In genomic region chr6:47307362-47308222, GRCh38 we compare ENCODE assay signal across 11 cellular contexts. TPM values are rescaled to one million over a fixed set of nuclear protein-coding genes. Genes with fewer than 3 reads are reported as not detected.
DNase-seq lines count a peak whose midpoint lies in the region; ATAC-seq and TF ChIP-seq lines count a peak whose summit lies in the region.
"Had no signal": no experiment of that assay in that cellular context is flagged by ENCODE, and none has a peak within 500 bp of the region (broad histone marks: within the 10 kb centered on the region; RNA-seq: fewer than 3 reads in every experiment).

No MANE protein-coding gene starts in this region.

- peak overlapping the region; percentile 99 for H3K9ac ChIP-seq in PC-3 (ENCODE audit: low read length)

- no peak overlapping the region for H2AFZ ChIP-seq in PC-3 (ENCODE audit: low read length)
- no peak overlapping the region for H2AFZ ChIP-seq in neuron (ENCODE audit: low read depth, low read length)

- H3K27ac ChIP-seq in PC-3 (ENCODE audit: low read length) (peak overlapping the region; percentile 81), esophagus muscularis mucosa (replicated peaks in 1 of 4) (peak overlapping the region in 2 of 4 donors; percentile 86 to 90)

- POLR2A ChIA-PET in PC-3 (lab: Charles Lee; ENCODE audit: unreplicated experiment): interaction anchor here (0.7 to 0.9 kb wide), 2 partner anchors 159 to 265 kb away, joined by 5 to 10 read pairs; partner anchors contain the start of gene ADGRF1

- TSS peak; percentile 55 for BruUV-seq in PC-3 (replicated peaks; lab: Mats Ljungman, UMichigan)

- peaks cover 67% of the 10 kb centered on the region for H4K20me1 ChIP-seq in PC-3 (ENCODE audit: low read length)

- intact Hi-C loops in PC-3 (cut with micrococcal nuclease) (loop anchor here (1.0 to 10.0 kb wide), 6 partner anchors 65 to 453 kb away; partner anchors contain the start of gene ADGRF1), esophagus muscularis mucosa (cut with DNase I) (loop anchor here (5.0 kb wide), 2 partner anchors 60 to 160 kb away; no protein-coding TSS in a partner anchor)

- H3K9me3 ChIP-seq in PC-3 (ENCODE audit: low read length) (no peaks in the 10 kb centered on the region), esophagus muscularis mucosa (no peaks in the 10 kb centered on the region), neuron (ENCODE audit: low read length) (no peaks in the 10 kb centered on the region)
- H3K9me3 ChIP-seq: HAP-1 had no signal

- H3F3A ChIP-seq in PC-3 (ENCODE audit: low read length, unreplicated experiment): no peaks in the 10 kb centered on the region

- 83% methylated on average over 6 of the region's 7 CpGs for WGBS in esophagus muscularis mucosa

- no peak for TF ChIP-seq POLR2A in esophagus muscularis mucosa (IDR thresholded peaks at IDR 0.05; ENCODE audit: low read depth)

- CTCF ChIA-PET in PC-3 (lab: Charles Lee): no interaction called here

- ATAC-seq in PC-3: no peak
- ATAC-seq in GM19324 (IDR thresholded peaks at IDR 0.05; ENCODE audit: low FRiP score, unreplicated experiment): no peak
- no peak for ATAC-seq in HG03025 (IDR thresholded peaks at IDR 0.05; ENCODE audit: low FRiP score, unreplicated experiment)

- no peak for TF ChIP-seq EP300 in esophagus muscularis mucosa (IDR thresholded peaks at IDR 0.05)

- no peaks in the 10 kb centered on the region for H3K9me2 ChIP-seq in PC-3 (replicated peaks; ENCODE audit: low read length)

- H3K27me3 ChIP-seq in PC-3 (ENCODE audit: low read length) (no peaks in the 10 kb centered on the region), esophagus muscularis mucosa (no peaks in the 10 kb centered on the region), neuron (ENCODE audit: insufficient read depth, low read length) (peaks cover 8% of the 10 kb centered on the region)

- H3K4me3 ChIP-seq in PC-3 (ENCODE audit: low read length): peak overlapping the region; percentile 95
- peak overlapping the region; percentile 72 to 86 (median 78) for H3K4me3 ChIP-seq in esophagus muscularis mucosa
- peak overlapping the region; percentile 73 for H3K4me3 ChIP-seq in neuron (ENCODE audit: low read length)

- H3K79me2 ChIP-seq in PC-3 (ENCODE audit: low read length): peaks cover 72% of the 10 kb centered on the region

- H3K4me1 ChIP-seq in PC-3 (ENCODE audit: insufficient read depth, low read length) (peaks cover 47% of the 10 kb centered on the region), esophagus muscularis mucosa (peaks cover 0 to 64% (median 57%) of the 10 kb centered on the region in 4 donors), neuron (ENCODE audit: insufficient read depth, low read length) (peaks cover 7% of the 10 kb centered on the region)

- DNase-seq in Caki2 (ENCODE audit: low read depth): peak; percentile 4
- no peak for DNase-seq in PC-3
- peak; percentile 60 for DNase-seq in esophagus muscularis mucosa (ENCODE audit: extremely low spot score)
- DNase-seq in stimulated activated CD4-positive, alpha-beta T cell treated with anti-CD3 and anti-CD28 coated beads, Interleukin-4, amount 100 ng/mL, for 24 hours: no peak
- DNase-seq in KG1 (lab: John Stamatoyannopoulos, UW): no peak
- DNase-seq: activated naive CD4-positive, alpha-beta T cell treated with anti-CD3 and anti-CD28 coated beads, Interleukin-2, amount 50 U/mL, for 16 hours; SIG-M5 had no signal

- TF ChIP-seq CTCF in PC-3 (conservative IDR thresholded peaks at IDR 0.05; ENCODE audit: low read depth, low read length) (no peak), esophagus muscularis mucosa (IDR thresholded peaks at IDR 0.05) (no peak)

- H3K4me2 ChIP-seq in PC-3 (ENCODE audit: low read length): peak overlapping the region; percentile 93

- H3K36me3 ChIP-seq in PC-3 (ENCODE audit: low read depth, low read length) (peaks cover 26% of the 10 kb centered on the region), esophagus muscularis mucosa (no peaks in the 10 kb centered on the region), neuron (ENCODE audit: insufficient read depth, low read length) (no peaks in the 10 kb centered on the region)
- H3K36me3 ChIP-seq: HAP-1 had no signal

- in situ Hi-C loops in Caki2 (cut with HindIII; ENCODE audit: low pct_unique_long_range_greater_than_20kb, low sequenced_read_pairs): loop anchor here (5.0 kb wide), 1 partner anchor 210 kb away; no protein-coding TSS in a partner anchor

RNA-seq across cellular contexts. Expression of gene TNFRSF21, which starts 2.1 kb away (rescaled TPM):
- 13.1 and 13.5 TPM in 2 replicates for total RNA-seq in Caki2 (2014; rRNA removed; shearing (Covaris generic); ENCODE audit: low replicate concordance)
- 106 and 120 TPM in 2 replicates for total RNA-seq in PC-3 (2014; rRNA removed)
- 10 to 100 TPM; 23.7 to 37.0 (median 30.9) TPM for total RNA-seq in esophagus muscularis mucosa

Comparison
In these comparisons a context has a peak if more than half of its experiments do, and no peak if none do; other contexts are left out.
1. DNase-seq: peak in Caki2 (single experiment) and esophagus muscularis mucosa (single experiment); none in PC-3 (single experiment), stimulated activated CD4-positive, alpha-beta T cell treated with anti-CD3 and anti-CD28 coated beads, Interleukin-4, amount 100 ng/mL, for 24 hours (single experiment) and KG1 (single experiment).
2. Peak in every context shown above with its lines, with median percentiles within 50 percentile points of each other: H3K4me3 ChIP-seq.